In the genomic region with DNA sequence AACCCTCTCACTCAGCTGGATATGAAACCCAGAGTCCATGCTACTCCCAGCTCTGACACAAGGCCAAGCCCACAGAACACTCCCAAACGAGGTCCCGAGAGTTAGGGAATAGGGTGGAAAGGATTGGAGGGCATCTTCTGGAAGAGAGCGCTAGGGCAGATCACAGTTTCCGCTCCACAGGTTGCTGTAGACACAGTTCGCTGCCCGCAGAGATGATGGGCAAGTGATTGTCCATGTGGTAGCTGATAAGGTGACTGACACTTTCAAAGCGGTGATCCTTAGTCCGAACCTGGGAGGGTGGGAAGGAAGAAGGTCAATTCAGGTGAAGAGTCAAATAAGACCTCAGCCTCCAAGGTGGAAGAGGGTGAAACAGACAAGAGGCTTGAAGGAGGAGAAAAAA, we compare ENCODE assay signal across 1 cellular context.
TF ChIP-seq lines count a peak whose summit lies in the region.

No MANE protein-coding gene starts in this region.

TF ChIP-seq in HepG2, 621 proteins besides CTCF, POLR2A, EP300 and RAD21:
- TF ChIP-seq ZBTB1 (CRISPR knock-in tag; IDR thresholded peaks at IDR 0.05; ENCODE audit: borderline replicate concordance), result no peak
- no peak for TF ChIP-seq E2F5 (CRISPR knock-in tag; conservative IDR thresholded peaks at IDR 0.05)
- no peak for TF ChIP-seq AGO2 (optimal IDR thresholded peaks at IDR 0.05; ENCODE audit: low read depth, low read length)
- TF ChIP-seq ZBTB38 (CRISPR knock-in tag; IDR thresholded peaks at IDR 0.05), result no peak
- TF ChIP-seq RELA (CRISPR knock-in tag; IDR thresholded peaks at IDR 0.05), result no peak
- TF ChIP-seq ZNF678 (CRISPR knock-in tag; IDR thresholded peaks at IDR 0.05), result no peak
- TF ChIP-seq AHR (CRISPR knock-in tag; IDR thresholded peaks at IDR 0.05), result no peak
- no peak for TF ChIP-seq ZNF883 (CRISPR knock-in tag; IDR thresholded peaks at IDR 0.05; ENCODE audit: not compliant biosample characterization)
- no peak for TF ChIP-seq ELF3 (CRISPR knock-in tag; IDR thresholded peaks at IDR 0.05)
- no peak for TF ChIP-seq TBL1XR1 (IDR thresholded peaks at IDR 0.05; ENCODE audit: borderline replicate concordance, low read length, partially characterized antibody)
- TF ChIP-seq ASH2L (IDR thresholded peaks at IDR 0.05; ENCODE audit: insufficient read length, low read depth, low read length), result no peak
- no peak for TF ChIP-seq RCOR2 (CRISPR knock-in tag; IDR thresholded peaks at IDR 0.05)
- no peak for TF ChIP-seq SP5 (CRISPR knock-in tag; IDR thresholded peaks at IDR 0.05; ENCODE audit: borderline replicate concordance, low read depth)
- no peak for TF ChIP-seq ZBTB7A (CRISPR knock-in tag; IDR thresholded peaks at IDR 0.05)
- TF ChIP-seq, protein P1, sequence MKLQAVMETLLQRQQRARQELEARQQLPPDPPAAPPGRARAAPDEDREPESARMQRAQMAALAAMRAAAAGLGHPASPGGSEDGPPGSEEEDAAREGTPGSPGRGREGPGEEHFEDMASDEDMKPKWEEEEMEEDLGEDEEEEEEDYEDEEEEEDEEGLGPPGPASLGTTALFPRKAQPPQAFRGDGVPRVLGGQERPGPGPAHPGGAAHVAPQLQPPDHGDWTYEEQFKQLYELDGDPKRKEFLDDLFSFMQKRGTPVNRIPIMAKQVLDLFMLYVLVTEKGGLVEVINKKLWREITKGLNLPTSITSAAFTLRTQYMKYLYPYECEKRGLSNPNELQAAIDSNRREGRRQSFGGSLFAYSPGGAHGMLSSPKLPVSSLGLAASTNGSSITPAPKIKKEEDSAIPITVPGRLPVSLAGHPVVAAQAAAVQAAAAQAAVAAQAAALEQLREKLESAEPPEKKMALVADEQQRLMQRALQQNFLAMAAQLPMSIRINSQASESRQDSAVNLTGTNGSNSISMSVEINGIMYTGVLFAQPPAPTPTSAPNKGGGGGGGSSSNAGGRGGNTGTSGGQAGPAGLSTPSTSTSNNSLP (IDR thresholded peaks at IDR 0.05; ENCODE audit: low read depth, low read length), result no peak
- TF ChIP-seq NFRKB (IDR thresholded peaks at IDR 0.05), result no peak
